Comparison of ENCODE assay signal across 11 cellular contexts in the genomic region with DNA sequence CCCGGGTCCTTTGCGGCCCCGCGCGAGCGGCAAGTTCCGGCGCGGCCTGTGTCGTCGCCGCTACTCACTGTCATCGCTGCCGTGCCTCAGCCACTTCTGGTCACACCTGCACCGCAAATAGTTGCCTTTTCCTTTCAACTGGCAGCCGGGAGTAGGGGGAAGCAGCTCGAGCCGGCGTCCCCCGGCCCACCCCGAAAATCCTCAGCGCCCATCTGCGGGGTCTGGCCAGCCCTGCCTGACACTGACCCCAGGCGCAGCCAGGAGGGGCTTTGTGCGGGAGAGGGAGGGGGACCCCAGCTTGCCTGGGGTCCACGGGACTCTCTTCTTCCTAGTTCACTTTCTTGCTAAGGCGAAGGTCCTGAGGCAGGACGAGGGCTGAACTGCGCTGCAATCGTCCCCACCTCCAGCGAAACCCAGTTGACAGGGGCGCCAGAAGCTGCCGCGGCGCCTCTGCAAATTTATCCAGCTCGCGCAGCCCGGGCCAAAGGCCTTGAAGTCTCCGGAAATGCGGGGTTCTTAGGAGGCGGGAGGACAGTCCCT. TPM values are rescaled to one million over a fixed set of nuclear protein-coding genes. Genes with fewer than 3 reads are reported as not detected.
DNase-seq lines count a peak whose midpoint lies in the region; ATAC-seq and TF ChIP-seq lines count a peak whose summit lies in the region.
"Had no signal": no experiment of that assay in that cellular context is flagged by ENCODE, and none has a peak within 500 bp of the region (broad histone marks: within the 10 kb centered on the region; RNA-seq: fewer than 3 reads in every experiment).

No MANE protein-coding gene starts in this region.

- no peaks in the 10 kb centered on the region for H3K36me3 ChIP-seq in CD4-positive, alpha-beta memory T cell (ENCODE audit: insufficient read depth, low read length)

- H3K36me3 Mint-ChIP-seq in T-cell (no peaks in the 10 kb centered on the region), glutamatergic neuron (ENCODE audit: unreplicated experiment) (no peaks in the 10 kb centered on the region)
- H3K36me3 Mint-ChIP-seq in CD4-positive, alpha-beta memory T cell, result no peaks in the 10 kb centered on the region

- H3K4me1 Mint-ChIP-seq in T-cell, result peaks cover 44 to 48% (median 46%) of the 10 kb centered on the region in 3 donors
- H3K4me1 Mint-ChIP-seq in glutamatergic neuron (ENCODE audit: low read depth, unreplicated experiment), result peaks cover 4% of the 10 kb centered on the region
- peaks cover 20 to 67% (median 40%) of the 10 kb centered on the region in 4 donors for H3K4me1 Mint-ChIP-seq in CD4-positive, alpha-beta memory T cell

- H3K27me3 ChIP-seq in CD4-positive, alpha-beta memory T cell (ENCODE audit: insufficient read depth, low read length), result peaks cover 48% of the 10 kb centered on the region

- POLR2A ChIA-PET in T-cell (lab: Charles Lee), result interaction anchor here in 1 of 2 donors (0.6 kb wide), 1 partner anchor 487 kb away, joined by 3 read pairs; no protein-coding TSS in a partner anchor
- POLR2A ChIA-PET in CD4-positive, alpha-beta memory T cell (lab: Charles Lee; ENCODE audit: partially characterized antibody), result no interaction called here

- no peak for ATAC-seq in T-cell (replicated peaks in 1 of 4)

- peak; percentile 74 for DNase-seq in DMS53 (lab: John Stamatoyannopoulos, UW)
- DNase-seq in DMS53 treated with DMSO at 0.1 percent for 48 hours (lab: John Stamatoyannopoulos, UW; ENCODE audit: unreplicated experiment), result no peak
- no peak for DNase-seq in T-cell
- peak; percentile 26 for DNase-seq in glutamatergic neuron
- DNase-seq in stimulated activated CD8-positive, alpha-beta memory T cell treated with anti-CD3 and anti-CD28 coated beads, Interleukin-4, amount 100 ng/mL, for 48 hours, result peak; percentile 50
- DNase-seq in MV-4-11 (lab: John Stamatoyannopoulos, UW), result no peak
- DNase-seq in CD4-positive, alpha-beta memory T cell, result no peak
- DNase-seq in SW480 (ENCODE audit: low spot score), result no peak

- peaks cover 65 to 79% of the 10 kb centered on the region in 2 donors for H3K27me3 Mint-ChIP-seq in T-cell
- H3K27me3 Mint-ChIP-seq in glutamatergic neuron (ENCODE audit: unreplicated experiment), result peaks cover 49% of the 10 kb centered on the region
- H3K27me3 Mint-ChIP-seq in CD4-positive, alpha-beta memory T cell, result peaks cover 61 to 65% of the 10 kb centered on the region in 2 donors

- H3K4me3 ChIP-seq in CD4-positive, alpha-beta memory T cell (ENCODE audit: low read length in 2 of 2), result peak overlapping the region in 1 of 2 donors; percentile 2

- H3K9me3 ChIP-seq in CD4-positive, alpha-beta memory T cell (ENCODE audit: control insufficient read depth in 1 of 2, low read length in 2 of 2), result no peaks in the 10 kb centered on the region

- peak overlapping the region in 2 of 3 donors; percentile 63 to 82 for H3K4me3 Mint-ChIP-seq in T-cell
- no peak overlapping the region for H3K4me3 Mint-ChIP-seq in glutamatergic neuron (ENCODE audit: unreplicated experiment)
- H3K4me3 Mint-ChIP-seq in CD4-positive, alpha-beta memory T cell, result peak overlapping the region in 4 of 8 donors; percentile 28 to 81 (median 67)

- intact Hi-C loops in CD4-positive, alpha-beta memory T cell (cut with micrococcal nuclease), result no loop called here

- H3K9me3 Mint-ChIP-seq in T-cell (no peaks in the 10 kb centered on the region), glutamatergic neuron (ENCODE audit: unreplicated experiment) (peaks cover 19% of the 10 kb centered on the region)
- H3K9me3 Mint-ChIP-seq in CD4-positive, alpha-beta memory T cell, result peaks cover 0 to 8% (median 0%) of the 10 kb centered on the region in 8 donors

- TF ChIP-seq CTCF in glutamatergic neuron (IDR thresholded peaks at IDR 0.05; ENCODE audit: partially characterized antibody, unreplicated experiment), result no peak

- peaks cover 38% of the 10 kb centered on the region for H3K4me1 ChIP-seq in CD4-positive, alpha-beta memory T cell (ENCODE audit: insufficient read depth, low read length)

- CTCF ChIA-PET in T-cell (lab: Charles Lee), result no interaction called here
- CTCF ChIA-PET in CD4-positive, alpha-beta memory T cell (lab: Charles Lee; ENCODE audit: partially characterized antibody), result no interaction called here

- H3K27ac ChIP-seq in CD4-positive, alpha-beta memory T cell (ENCODE audit: low read depth, low read length), result no peak overlapping the region
- H3K27ac ChIP-seq: 22Rv1 had no signal

- H3K27ac Mint-ChIP-seq in T-cell (no peak overlapping the region), glutamatergic neuron (ENCODE audit: unreplicated experiment) (no peak overlapping the region)
- no peak overlapping the region for H3K27ac Mint-ChIP-seq in CD4-positive, alpha-beta memory T cell

RNA-seq across cellular contexts. Expression of a gene that starts 1.7 kb away (rescaled TPM):
- total RNA-seq in T-cell (not detected), glutamatergic neuron (ENCODE audit: unreplicated experiment) (not detected)
- not detected for total RNA-seq in CD4-positive, alpha-beta memory T cell
- not detected for polyA plus RNA-seq in CD4-positive, alpha-beta memory T cell
- total RNA-seq: lower leg skin, SK-MEL-5 had no signal

RNA-seq across cellular contexts. Expression of a gene that starts 47.6 kb away (rescaled TPM):
- total RNA-seq in T-cell, result under 1 TPM in 2 of 5 donors, not detected in 3; 0.09 to 0.35 TPM
- total RNA-seq in glutamatergic neuron (ENCODE audit: unreplicated experiment), result 1.1 TPM
- not detected for total RNA-seq in CD4-positive, alpha-beta memory T cell
- polyA plus RNA-seq in CD4-positive, alpha-beta memory T cell, result not detected
- total RNA-seq: lower leg skin had no signal

Comparison
In these comparisons a context has a peak if more than half of its experiments do, and no peak if none do; other contexts are left out.
1. DNase-seq: peak in DMS53 (single experiment), glutamatergic neuron (single experiment) and stimulated activated CD8-positive, alpha-beta memory T cell treated with anti-CD3 and anti-CD28 coated beads, Interleukin-4, amount 100 ng/mL, for 48 hours (single experiment); none in DMS53 treated with DMSO at 0.1 percent for 48 hours (single experiment), T-cell (0 of 34), MV-4-11 (single experiment), CD4-positive, alpha-beta memory T cell (0 of 5) and SW480 (single experiment).